9 cellular contexts compared by ENCODE assay signal in genomic region chr20:35511814-35512420, GRCh38. TPM values are rescaled to one million over a fixed set of nuclear protein-coding genes. Genes with fewer than 3 reads are reported as not detected.
DNase-seq lines count a peak whose midpoint lies in the region; ATAC-seq and TF ChIP-seq lines count a peak whose summit lies in the region.
"Had no signal": no experiment of that assay in that cellular context is flagged by ENCODE, and none has a peak within 500 bp of the region (broad histone marks: within the 10 kb centered on the region; RNA-seq: fewer than 3 reads in every experiment).

No MANE protein-coding gene starts in this region.

- peaks cover 0 to 8% of the 10 kb centered on the region in 2 donors for H3K4me1 ChIP-seq in adrenal gland (replicated peaks in 1 of 2)
- no peaks in the 10 kb centered on the region for H3K4me1 ChIP-seq in upper lobe of right lung

- peak; percentile 32 for ATAC-seq in upper lobe of right lung
- ATAC-seq in omental fat pad (ENCODE audit: low FRiP score): no peak
- ATAC-seq in GM19324 (IDR thresholded peaks at IDR 0.05; ENCODE audit: low FRiP score, unreplicated experiment): no peak

- H3K9me3 ChIP-seq in adrenal gland (replicated peaks in 1 of 3) (no peaks in the 10 kb centered on the region), upper lobe of right lung (no peaks in the 10 kb centered on the region)

- no peak for TF ChIP-seq POLR2A in adrenal gland (IDR thresholded peaks at IDR 0.05)

- 73 to 83% (median 80%) methylated on average over 2 of the region's 2 CpGs for WGBS in adrenal gland, 4 donors

- H3K4me3 ChIP-seq in adrenal gland: no peak overlapping the region
- H3K4me3 ChIP-seq in upper lobe of right lung: no peak overlapping the region

- H3K27ac ChIP-seq in adrenal gland (peak overlapping the region in 1 of 5 donors; percentile 29), upper lobe of right lung (no peak overlapping the region)

- peaks cover 0 to 46% of the 10 kb centered on the region in 2 donors for H3K36me3 ChIP-seq in adrenal gland (replicated peaks in 1 of 2)
- peaks cover 64% of the 10 kb centered on the region for H3K36me3 ChIP-seq in upper lobe of right lung

- intact Hi-C loops in adrenal gland (cut with DNase I): no loop called here
- intact Hi-C loops in upper lobe of right lung (cut with DNase I): no loop called here

- peak; percentile 30 for DNase-seq in Daoy (ENCODE audit: low read depth)
- peak; percentile 16 for DNase-seq in LHCN-M2 (ENCODE audit: low read depth)
- DNase-seq in adrenal gland: peak in 2 of 7 donors; percentile 24 to 43
- peak; percentile 63 for DNase-seq in iris pigment epithelial cell (ENCODE audit: low read depth)
- no peak for DNase-seq in upper lobe of right lung
- no peak for DNase-seq in omental fat pad (ENCODE audit: low spot score)
- no peak for DNase-seq in NCI-H774 (lab: John Stamatoyannopoulos, UW)

- H3K27me3 ChIP-seq in adrenal gland: no peaks in the 10 kb centered on the region
- no peaks in the 10 kb centered on the region for H3K27me3 ChIP-seq in upper lobe of right lung

- TF ChIP-seq CTCF in adrenal gland (IDR thresholded peaks at IDR 0.05) (peak in 5 of 6 experiments; percentile 51 to 67 (median 63)), upper lobe of right lung (IDR thresholded peaks at IDR 0.05) (peak; percentile 47), omental fat pad (IDR thresholded peaks at IDR 0.05) (no peak)

RNA-seq across cellular contexts. Expression of gene C20orf173, which starts 17.5 kb away (rescaled TPM):
- total RNA-seq in Daoy (2014; rRNA removed; shearing (Covaris generic)): not detected in 2 replicates
- total RNA-seq in LHCN-M2 (2014; rRNA removed) (not detected in 2 replicates), adrenal gland (not detected), upper lobe of right lung (not detected), omental fat pad (not detected)
- polyA plus RNA-seq in LHCN-M2 (2012): not detected
- polyA plus RNA-seq in adrenal gland: not detected
- total RNA-seq: T-helper 1 cell treated with Interleukin-12 subunit alpha and Interleukin-12 subunit beta and Interleukin-4 antibody, amounts not matched to agents 30 ng/mL and 1 ng/mL, for 36 hours had no signal

RNA-seq across cellular contexts. Expression of gene ERGIC3, which starts 30.0 kb away (rescaled TPM):
- total RNA-seq in Daoy (2014; rRNA removed; shearing (Covaris generic)): 172 and 178 TPM in 2 replicates
- total RNA-seq in LHCN-M2 (2014; rRNA removed) (239 and 270 TPM in 2 replicates), adrenal gland (100 to 1,000 TPM; 233 to 377 (median 271) TPM), upper lobe of right lung (179 TPM), omental fat pad (100 to 1,000 TPM; 143 to 184 (median 163) TPM)
- 330 TPM for polyA plus RNA-seq in LHCN-M2 (2012)
- polyA plus RNA-seq in adrenal gland: 100 to 1,000 TPM; 217 to 351 (median 221) TPM

RNA-seq across cellular contexts. Expression of gene CEP250, which starts 56.5 kb away (rescaled TPM):
- 18.4 and 19.9 TPM in 2 replicates for total RNA-seq in Daoy (2014; rRNA removed; shearing (Covaris generic))
- total RNA-seq in LHCN-M2 (2014; rRNA removed) (50.3 and 64.0 TPM in 2 replicates), adrenal gland (10 to 100 TPM; 23.5 to 36.9 (median 27.3) TPM), upper lobe of right lung (21.7 TPM), omental fat pad (10 to 100 TPM; 14.6 to 25.4 (median 16.2) TPM)
- polyA plus RNA-seq in LHCN-M2 (2012): 33.7 TPM
- 10 to 100 TPM; 12.6 to 49.8 (median 15.2) TPM for polyA plus RNA-seq in adrenal gland

Comparison
In these comparisons a context has a peak if more than half of its experiments do, and no peak if none do; other contexts are left out.
1. DNase-seq: peak in Daoy (single experiment), LHCN-M2 (single experiment) and iris pigment epithelial cell (single experiment); none in upper lobe of right lung (single experiment), omental fat pad (single experiment) and NCI-H774 (single experiment).
2. CTCF ChIP-seq: peak in adrenal gland (5 of 6) and upper lobe of right lung (single experiment); none in omental fat pad (0 of 3).